In genomic region chr1:11838349-11839272, GRCh38 we compare ENCODE assay signal across 1 cellular context.
TF ChIP-seq lines count a peak whose summit lies in the region.

No MANE protein-coding gene starts in this region.

TF ChIP-seq in HepG2, 621 proteins besides CTCF, POLR2A, EP300 and RAD21 (continued from another document and continues in another):
- TF ChIP-seq, protein P1, sequence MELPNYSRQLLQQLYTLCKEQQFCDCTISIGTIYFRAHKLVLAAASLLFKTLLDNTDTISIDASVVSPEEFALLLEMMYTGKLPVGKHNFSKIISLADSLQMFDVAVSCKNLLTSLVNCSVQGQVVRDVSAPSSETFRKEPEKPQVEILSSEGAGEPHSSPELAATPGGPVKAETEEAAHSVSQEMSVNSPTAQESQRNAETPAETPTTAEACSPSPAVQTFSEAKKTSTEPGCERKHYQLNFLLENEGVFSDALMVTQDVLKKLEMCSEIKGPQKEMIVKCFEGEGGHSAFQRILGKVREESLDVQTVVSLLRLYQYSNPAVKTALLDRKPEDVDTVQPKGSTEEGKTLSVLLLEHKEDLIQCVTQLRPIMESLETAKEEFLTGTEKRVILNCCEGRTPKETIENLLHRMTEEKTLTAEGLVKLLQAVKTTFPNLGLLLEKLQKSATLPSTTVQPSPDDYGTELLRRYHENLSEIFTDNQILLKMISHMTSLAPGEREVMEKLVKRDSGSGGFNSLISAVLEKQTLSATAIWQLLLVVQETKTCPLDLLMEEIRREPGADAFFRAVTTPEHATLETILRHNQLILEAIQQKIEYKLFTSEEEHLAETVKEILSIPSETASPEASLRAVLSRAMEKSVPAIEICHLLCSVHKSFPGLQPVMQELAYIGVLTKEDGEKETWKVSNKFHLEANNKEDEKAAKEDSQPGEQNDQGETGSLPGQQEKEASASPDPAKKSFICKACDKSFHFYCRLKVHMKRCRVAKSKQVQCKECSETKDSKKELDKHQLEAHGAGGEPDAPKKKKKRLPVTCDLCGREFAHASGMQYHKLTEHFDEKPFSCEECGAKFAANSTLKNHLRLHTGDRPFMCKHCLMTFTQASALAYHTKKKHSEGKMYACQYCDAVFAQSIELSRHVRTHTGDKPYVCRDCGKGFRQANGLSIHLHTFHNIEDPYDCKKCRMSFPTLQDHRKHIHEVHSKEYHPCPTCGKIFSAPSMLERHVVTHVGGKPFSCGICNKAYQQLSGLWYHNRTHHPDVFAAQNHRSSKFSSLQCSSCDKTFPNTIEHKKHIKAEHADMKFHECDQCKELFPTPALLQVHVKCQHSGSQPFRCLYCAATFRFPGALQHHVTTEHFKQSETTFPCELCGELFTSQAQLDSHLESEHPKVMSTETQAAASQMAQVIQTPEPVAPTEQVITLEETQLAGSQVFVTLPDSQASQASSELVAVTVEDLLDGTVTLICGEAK (IDR thresholded peaks at IDR 0.05) = no peak
- TF ChIP-seq, protein P1 (CRISPR knock-in tag; IDR thresholded peaks at IDR 0.05) = no peak
- TF ChIP-seq MXI1 (IDR thresholded peaks at IDR 0.05; ENCODE audit: borderline replicate concordance, low read depth, low read length) (peak; percentile 59; the same call in 1 of the 3 replicates), ZNF326 (CRISPR knock-in tag; IDR thresholded peaks at IDR 0.05; ENCODE audit: borderline replicate concordance) (no peak), DNMT1 (CRISPR knock-in tag; IDR thresholded peaks at IDR 0.05) (0 out of 2 replicates have a peak, but pooled peaks have one; percentile 60), KDM4B (CRISPR knock-in tag; IDR thresholded peaks at IDR 0.05) (0 out of 2 replicates have a peak, but pooled peaks have one; percentile 35), ATF2 (CRISPR knock-in tag; IDR thresholded peaks at IDR 0.05) (no peak), CENPX (CRISPR knock-in tag; IDR thresholded peaks at IDR 0.05) (no peak), KIAA2018 (CRISPR knock-in tag; IDR thresholded peaks at IDR 0.05; ENCODE audit: borderline replicate concordance) (no peak), BORCS8-MEF2B (CRISPR knock-in tag; IDR thresholded peaks at IDR 0.05) (peak; percentile 38; the same call in 1 of the 2 replicates), ELF3 (CRISPR knock-in tag; IDR thresholded peaks at IDR 0.05) (peak; percentile 41; the same call in 1 of the 2 replicates), ZNF225 (CRISPR knock-in tag; IDR thresholded peaks at IDR 0.05) (peak; percentile 55; the same call in 1 of the 2 replicates), YEATS4 (CRISPR knock-in tag; IDR thresholded peaks at IDR 0.05; ENCODE audit: borderline replicate concordance) (no peak), GABPB1 (CRISPR knock-in tag; IDR thresholded peaks at IDR 0.05) (peak; percentile 44), NR2C2 (CRISPR knock-in tag; IDR thresholded peaks at IDR 0.05; ENCODE audit: borderline replicate concordance) (no peak), ZNF660 (CRISPR knock-in tag; IDR thresholded peaks at IDR 0.05; ENCODE audit: borderline replicate concordance, low read depth) (no peak), ZNF605 (CRISPR knock-in tag; IDR thresholded peaks at IDR 0.05) (no peak), SMAD9 (CRISPR knock-in tag; IDR thresholded peaks at IDR 0.05) (no peak), ZBTB3 (CRISPR knock-in tag; IDR thresholded peaks at IDR 0.05; ENCODE audit: borderline replicate concordance, low read depth) (no peak), ZNF282 (IDR thresholded peaks at IDR 0.05; ENCODE audit: partially characterized antibody) (no peak), JDP2 (CRISPR knock-in tag; IDR thresholded peaks at IDR 0.05; ENCODE audit: borderline replicate concordance) (no peak), ZNF768 (CRISPR knock-in tag; IDR thresholded peaks at IDR 0.05) (no peak), NFE2 (CRISPR knock-in tag; IDR thresholded peaks at IDR 0.05) (no peak)
- TF ChIP-seq, protein P2, sequence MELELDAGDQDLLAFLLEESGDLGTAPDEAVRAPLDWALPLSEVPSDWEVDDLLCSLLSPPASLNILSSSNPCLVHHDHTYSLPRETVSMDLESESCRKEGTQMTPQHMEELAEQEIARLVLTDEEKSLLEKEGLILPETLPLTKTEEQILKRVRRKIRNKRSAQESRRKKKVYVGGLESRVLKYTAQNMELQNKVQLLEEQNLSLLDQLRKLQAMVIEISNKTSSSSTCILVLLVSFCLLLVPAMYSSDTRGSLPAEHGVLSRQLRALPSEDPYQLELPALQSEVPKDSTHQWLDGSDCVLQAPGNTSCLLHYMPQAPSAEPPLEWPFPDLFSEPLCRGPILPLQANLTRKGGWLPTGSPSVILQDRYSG (CRISPR knock-in tag; IDR thresholded peaks at IDR 0.05) = no peak
- TF ChIP-seq, protein P3, sequence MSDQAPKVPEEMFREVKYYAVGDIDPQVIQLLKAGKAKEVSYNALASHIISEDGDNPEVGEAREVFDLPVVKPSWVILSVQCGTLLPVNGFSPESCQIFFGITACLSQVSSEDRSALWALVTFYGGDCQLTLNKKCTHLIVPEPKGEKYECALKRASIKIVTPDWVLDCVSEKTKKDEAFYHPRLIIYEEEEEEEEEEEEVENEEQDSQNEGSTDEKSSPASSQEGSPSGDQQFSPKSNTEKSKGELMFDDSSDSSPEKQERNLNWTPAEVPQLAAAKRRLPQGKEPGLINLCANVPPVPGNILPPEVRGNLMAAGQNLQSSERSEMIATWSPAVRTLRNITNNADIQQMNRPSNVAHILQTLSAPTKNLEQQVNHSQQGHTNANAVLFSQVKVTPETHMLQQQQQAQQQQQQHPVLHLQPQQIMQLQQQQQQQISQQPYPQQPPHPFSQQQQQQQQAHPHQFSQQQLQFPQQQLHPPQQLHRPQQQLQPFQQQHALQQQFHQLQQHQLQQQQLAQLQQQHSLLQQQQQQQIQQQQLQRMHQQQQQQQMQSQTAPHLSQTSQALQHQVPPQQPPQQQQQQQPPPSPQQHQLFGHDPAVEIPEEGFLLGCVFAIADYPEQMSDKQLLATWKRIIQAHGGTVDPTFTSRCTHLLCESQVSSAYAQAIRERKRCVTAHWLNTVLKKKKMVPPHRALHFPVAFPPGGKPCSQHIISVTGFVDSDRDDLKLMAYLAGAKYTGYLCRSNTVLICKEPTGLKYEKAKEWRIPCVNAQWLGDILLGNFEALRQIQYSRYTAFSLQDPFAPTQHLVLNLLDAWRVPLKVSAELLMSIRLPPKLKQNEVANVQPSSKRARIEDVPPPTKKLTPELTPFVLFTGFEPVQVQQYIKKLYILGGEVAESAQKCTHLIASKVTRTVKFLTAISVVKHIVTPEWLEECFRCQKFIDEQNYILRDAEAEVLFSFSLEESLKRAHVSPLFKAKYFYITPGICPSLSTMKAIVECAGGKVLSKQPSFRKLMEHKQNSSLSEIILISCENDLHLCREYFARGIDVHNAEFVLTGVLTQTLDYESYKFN (CRISPR knock-in tag; conservative IDR thresholded peaks at IDR 0.05) = no peak
- TF ChIP-seq, protein P4, sequence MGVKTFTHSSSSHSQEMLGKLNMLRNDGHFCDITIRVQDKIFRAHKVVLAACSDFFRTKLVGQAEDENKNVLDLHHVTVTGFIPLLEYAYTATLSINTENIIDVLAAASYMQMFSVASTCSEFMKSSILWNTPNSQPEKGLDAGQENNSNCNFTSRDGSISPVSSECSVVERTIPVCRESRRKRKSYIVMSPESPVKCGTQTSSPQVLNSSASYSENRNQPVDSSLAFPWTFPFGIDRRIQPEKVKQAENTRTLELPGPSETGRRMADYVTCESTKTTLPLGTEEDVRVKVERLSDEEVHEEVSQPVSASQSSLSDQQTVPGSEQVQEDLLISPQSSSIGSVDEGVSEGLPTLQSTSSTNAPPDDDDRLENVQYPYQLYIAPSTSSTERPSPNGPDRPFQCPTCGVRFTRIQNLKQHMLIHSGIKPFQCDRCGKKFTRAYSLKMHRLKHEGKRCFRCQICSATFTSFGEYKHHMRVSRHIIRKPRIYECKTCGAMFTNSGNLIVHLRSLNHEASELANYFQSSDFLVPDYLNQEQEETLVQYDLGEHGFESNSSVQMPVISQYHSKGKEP (CRISPR knock-in tag; IDR thresholded peaks at IDR 0.05) = no peak
- TF ChIP-seq, protein P5, sequence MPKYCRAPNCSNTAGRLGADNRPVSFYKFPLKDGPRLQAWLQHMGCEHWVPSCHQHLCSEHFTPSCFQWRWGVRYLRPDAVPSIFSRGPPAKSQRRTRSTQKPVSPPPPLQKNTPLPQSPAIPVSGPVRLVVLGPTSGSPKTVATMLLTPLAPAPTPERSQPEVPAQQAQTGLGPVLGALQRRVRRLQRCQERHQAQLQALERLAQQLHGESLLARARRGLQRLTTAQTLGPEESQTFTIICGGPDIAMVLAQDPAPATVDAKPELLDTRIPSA (CRISPR knock-in tag; IDR thresholded peaks at IDR 0.05; ENCODE audit: borderline replicate concordance) = no peak
